Comparison of ENCODE assay signal across 9 cellular contexts in genomic region chrX:40544343-40545250, GRCh38. TPM values are rescaled to one million over a fixed set of nuclear protein-coding genes. Genes with fewer than 3 reads are reported as not detected.
DNase-seq lines count a peak whose midpoint lies in the region; ATAC-seq, FAIRE-seq and TF ChIP-seq lines count a peak whose summit lies in the region.
"Had no signal": no experiment of that assay in that cellular context is flagged by ENCODE, and none has a peak within 500 bp of the region (broad histone marks: within the 10 kb centered on the region; RNA-seq: fewer than 3 reads in every experiment).

No MANE protein-coding gene starts in this region.

- no peak overlapping the region for H3K9ac ChIP-seq in HCT116 (ENCODE audit: low read length)
- peak overlapping the region; percentile 63 for H3K9ac ChIP-seq in mesenchymal stem cell (ENCODE audit: low read length)

- no peak overlapping the region for H3K14ac ChIP-seq in mesenchymal stem cell (ENCODE audit: low read length in 2 of 2)

- TF ChIP-seq CTCF in A549 (IDR thresholded peaks at IDR 0.05) (no peak), HCT116 (IDR thresholded peaks at IDR 0.05 in 2 of 3, conservative IDR thresholded peaks at IDR 0.05 in 1 of 3; ENCODE audit: borderline replicate concordance in 1 of 3, insufficient read depth in 1 of 3, low read depth in 2 of 3, low read length in 2 of 3) (no peak), WERI-Rb-1 (IDR thresholded peaks at IDR 0.05; ENCODE audit: low read depth, low read length) (no peak)

- CTCF ChIA-PET in A549 (lab: Yijun Ruan, JAX) (interaction anchor here (0.5 to 2.7 kb wide), 38 partner anchors 8 to 1410 kb away, joined by 3 to 18 read pairs (median 4); no protein-coding TSS in a partner anchor), HCT116 (lab: Charles Lee) (interaction anchor here (0.6 to 1.5 kb wide), 8 partner anchors 7 to 786 kb away, joined by 3 to 8 read pairs (median 4); partner anchors contain the start of gene CXorf38)

- H3K4me1 ChIP-seq in A549 (peaks cover 6% of the 10 kb centered on the region; the same call in 2 of the 3 replicates), HCT116 (ENCODE audit: control insufficient read depth in 1 of 2, insufficient read depth in 2 of 2, low read length in 2 of 2) (peaks cover 0 to 17% of the 10 kb centered on the region in 2 experiments; a peak in 2 of 4 replicates), mesenchymal stem cell (ENCODE audit: control insufficient read depth, insufficient read depth, low read depth, low read length) (peaks cover 8% of the 10 kb centered on the region)

- FAIRE-seq in A549 (lab: Jason Lieb, UNC) = peak; percentile 39

- H3K27ac ChIP-seq in A549 = no peak overlapping the region
- H3K27ac ChIP-seq in HCT116 (ENCODE audit: low read depth, low read length) = no peak overlapping the region
- H3K27ac ChIP-seq in WERI-Rb-1 = peak overlapping the region; percentile 43
- peak overlapping the region; percentile 74 for H3K27ac ChIP-seq in mesenchymal stem cell (ENCODE audit: low read length, poor library complexity, severe bottlenecking)
- H3K27ac ChIP-seq: cardiac muscle cell had no signal

- no peaks in the 10 kb centered on the region for H3K79me1 ChIP-seq in mesenchymal stem cell (replicated peaks; ENCODE audit: low read length, poor library complexity, severe bottlenecking)

- no peak for TF ChIP-seq RAD21 in A549 (conservative IDR thresholded peaks at IDR 0.05 in 1 of 2, IDR thresholded peaks at IDR 0.05 in 1 of 2)
- no peak for TF ChIP-seq RAD21 in HCT116 (IDR thresholded peaks at IDR 0.05; ENCODE audit: low read depth)

- ATAC-seq in A549 (peak in 1 of 2 experiments; percentile 66; a peak in 3 of 6 replicates), HCT116 (no peak)

- H3K18ac ChIP-seq in mesenchymal stem cell (ENCODE audit: low read depth in 1 of 2, low read length in 2 of 2) = no peak overlapping the region

- H3K4me2 ChIP-seq in A549 (peak overlapping the region; percentile 34; the same call in 1 of the 3 replicates), HCT116 (ENCODE audit: low read length) (peak overlapping the region; percentile 40; the same call in 1 of the 2 replicates), mesenchymal stem cell (ENCODE audit: low read length, poor library complexity, severe bottlenecking) (no peak overlapping the region)

- no peaks in the 10 kb centered on the region for H3K79me2 ChIP-seq in HCT116 (ENCODE audit: insufficient read depth, low read length)

- 54% methylated on average over 11 of the region's 13 CpGs for WGBS in A549 (ENCODE audit: missing lambda C conversion rate)
- WGBS in mesenchymal stem cell = 71% methylated on average over 13 of the region's 13 CpGs

- DNase-seq in A549 (ENCODE audit: low read depth in 1 of 2, low spot score in 1 of 2) = peak in 1 of 2 experiments; percentile 21
- no peak for DNase-seq in HCT116 (ENCODE audit: low read depth, low spot score)
- DNase-seq in WERI-Rb-1 = peak; percentile 35
- peak; percentile 3 for DNase-seq in mesenchymal stem cell
- DNase-seq in CD1c-positive myeloid dendritic cell (ENCODE audit: extremely low spot score) = no peak
- no peak for DNase-seq in stimulated activated naive CD4-positive, alpha-beta T cell (lab: John Stamatoyannopoulos, UW)
- DNase-seq in NCI-H524 (lab: John Stamatoyannopoulos, UW) = no peak
- no peak for DNase-seq in NCI-H1930 (lab: John Stamatoyannopoulos, UW)

- H3K4me3 ChIP-seq in A549 (no peak overlapping the region), HCT116 (replicated peaks in 1 of 2; ENCODE audit: low read depth in 1 of 2, low read length in 2 of 2) (no peak overlapping the region), WERI-Rb-1 (ENCODE audit: low read depth, low read length) (no peak overlapping the region), mesenchymal stem cell (ENCODE audit: insufficient read depth in 1 of 2, low read depth in 1 of 2, low read length in 2 of 2) (no peak overlapping the region)
- H3K4me3 ChIP-seq: cardiac muscle cell had no signal

- H3K36me3 ChIP-seq in HCT116 (ENCODE audit: control insufficient read depth in 1 of 2, insufficient read depth in 2 of 2, low read length in 2 of 2) (no peaks in the 10 kb centered on the region), WERI-Rb-1 (no peaks in the 10 kb centered on the region), mesenchymal stem cell (ENCODE audit: control insufficient read depth in 1 of 2, insufficient read depth in 2 of 2, low read depth in 1 of 2, low read length in 2 of 2) (no peaks in the 10 kb centered on the region)
- H3K36me3 ChIP-seq: cardiac muscle cell had no signal

- RAD21 ChIA-PET in HCT116 (lab: Charles Lee; ENCODE audit: low non-redundant PET in 1 of 2, low total read pairs in 2 of 2, uncharacterized antibody in 2 of 2, unreplicated experiment in 2 of 2) = no interaction called here

- no peak overlapping the region for H2BK12ac ChIP-seq in mesenchymal stem cell (ENCODE audit: low read length in 2 of 2)

- H4K20me1 ChIP-seq in HCT116 (ENCODE audit: insufficient read depth) = no peaks in the 10 kb centered on the region

- H2AK5ac ChIP-seq in mesenchymal stem cell (ENCODE audit: low read length, severe bottlenecking) = peak overlapping the region; percentile 54

- H4K91ac ChIP-seq in mesenchymal stem cell (ENCODE audit: low read length) = no peak overlapping the region

- no peak for TF ChIP-seq EP300 in A549 (IDR thresholded peaks at IDR 0.05)

- no peak overlapping the region for H4K8ac ChIP-seq in mesenchymal stem cell (ENCODE audit: low read length)

- H3K9me2 ChIP-seq in HCT116 (ENCODE audit: insufficient read depth) = no peaks in the 10 kb centered on the region

- H2AFZ ChIP-seq in HCT116 (ENCODE audit: low read depth, low read length, poor library complexity, severe bottlenecking) = peak overlapping the region; percentile 93
- peak overlapping the region; percentile 14 for H2AFZ ChIP-seq in mesenchymal stem cell (ENCODE audit: low read depth, low read length)

- TF ChIP-seq POLR2A in A549 (IDR thresholded peaks at IDR 0.05; ENCODE audit: low read length) (no peak), HCT116 (IDR thresholded peaks at IDR 0.05; ENCODE audit: borderline replicate concordance, extremely low read depth, insufficient read depth, insufficient read length) (no peak)

- no peak overlapping the region for H3K23ac ChIP-seq in mesenchymal stem cell (ENCODE audit: low read length in 2 of 2)

- H2BK15ac ChIP-seq in mesenchymal stem cell (ENCODE audit: low read depth, poor library complexity, severe bottlenecking) = no peak overlapping the region

- no peak overlapping the region for H2BK5ac ChIP-seq in mesenchymal stem cell (ENCODE audit: low read depth, low read length, poor library complexity, severe bottlenecking)

- intact Hi-C loops in HCT116 (cut with micrococcal nuclease) = no loop called here

- peak overlapping the region in 1 of 2 experiments; percentile 16 for H3K4ac ChIP-seq in mesenchymal stem cell (ENCODE audit: low read depth in 1 of 2, low read length in 2 of 2)

- POLR2A ChIA-PET in A549 (lab: Yijun Ruan, JAX) (no interaction called here), HCT116 (lab: Charles Lee) (interaction anchor here (1.2 kb wide), 1 partner anchor 36 kb away, joined by 3 read pairs; the partner anchor contains the start of gene ATP6AP2)

- no TSS peak for BruUV-seq in HCT116 (replicated peaks; lab: Mats Ljungman, UMichigan)

- no peaks in the 10 kb centered on the region for H3K27me3 ChIP-seq in HCT116 (ENCODE audit: insufficient read depth, low read length)
- no peaks in the 10 kb centered on the region for H3K27me3 ChIP-seq in WERI-Rb-1 (ENCODE audit: insufficient read depth, low read depth, severe bottlenecking)
- H3K27me3 ChIP-seq in mesenchymal stem cell (ENCODE audit: control insufficient read depth in 1 of 2, insufficient read depth in 1 of 2, low read length in 2 of 2) = peaks cover 0 to 59% of the 10 kb centered on the region in 2 experiments
- H3K27me3 ChIP-seq: cardiac muscle cell had no signal

- no peak overlapping the region for H2BK120ac ChIP-seq in mesenchymal stem cell (ENCODE audit: low read depth, low read length)

- H3K9me3 ChIP-seq in A549 (no peaks in the 10 kb centered on the region), HCT116 (ENCODE audit: control insufficient read depth in 1 of 2, insufficient read depth in 1 of 2, low read depth in 1 of 2, low read length in 2 of 2) (no peaks in the 10 kb centered on the region), WERI-Rb-1 (ENCODE audit: severe bottlenecking) (no peaks in the 10 kb centered on the region), mesenchymal stem cell (ENCODE audit: control insufficient read depth, low read length) (no peaks in the 10 kb centered on the region)

TF ChIP-seq in A549, 52 proteins besides CTCF, POLR2A, EP300 and RAD21:
- TF ChIP-seq, protein P1, sequence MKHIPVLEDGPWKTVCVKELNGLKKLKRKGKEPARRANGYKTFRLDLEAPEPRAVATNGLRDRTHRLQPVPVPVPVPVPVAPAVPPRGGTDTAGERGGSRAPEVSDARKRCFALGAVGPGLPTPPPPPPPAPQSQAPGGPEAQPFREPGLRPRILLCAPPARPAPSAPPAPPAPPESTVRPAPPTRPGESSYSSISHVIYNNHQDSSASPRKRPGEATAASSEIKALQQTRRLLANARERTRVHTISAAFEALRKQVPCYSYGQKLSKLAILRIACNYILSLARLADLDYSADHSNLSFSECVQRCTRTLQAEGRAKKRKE (CRISPR knock-in tag; IDR thresholded peaks at IDR 0.05; ENCODE audit: low read depth) = no peak
- TF ChIP-seq RCOR1 (IDR thresholded peaks at IDR 0.05; ENCODE audit: low read depth, low read length) = no peak
TF ChIP-seq in A549: peak in this region for 0.

TF ChIP-seq in HCT116, 20 proteins besides CTCF, POLR2A, EP300 and RAD21 (continues in another document):
- no peak for TF ChIP-seq SRF (IDR thresholded peaks at IDR 0.05; ENCODE audit: low read depth)
- TF ChIP-seq POLR2AphosphoS5 (IDR thresholded peaks at IDR 0.05; ENCODE audit: low read depth, low read length) = no peak
- no peak for TF ChIP-seq EZH2 (IDR thresholded peaks at IDR 0.05)
- TF ChIP-seq SP1 (IDR thresholded peaks at IDR 0.05; ENCODE audit: low read depth) = no peak
- TF ChIP-seq ZNF274 (IDR thresholded peaks at IDR 0.05; ENCODE audit: low read depth, low read length) = no peak
- no peak for TF ChIP-seq SIN3A (IDR thresholded peaks at IDR 0.05; ENCODE audit: low read depth)
- TF ChIP-seq JUND (IDR thresholded peaks at IDR 0.05) = no peak
- no peak for TF ChIP-seq YY1 (IDR thresholded peaks at IDR 0.05; ENCODE audit: extremely low read depth, insufficient replicate concordance, low read depth, low read length)

RNA-seq across cellular contexts. Expression of gene ATP6AP2, which starts 36.2 kb away (rescaled TPM):
- polyA plus RNA-seq in A549 (2011; rRNA removed) = 202 and 306 TPM in 2 replicates
- 43.0 and 57.1 TPM in 2 replicates for polyA plus RNA-seq in A549 (2012; cell fraction: cytosol; rRNA removed)
- 46.9 and 59.4 TPM in 2 replicates for polyA plus RNA-seq in A549 (2012; cell fraction: nucleus; rRNA removed)
- polyA plus RNA-seq in A549 (2017; fragmentation: RNase III; extraction: RNeasy Plus Mini Kit Qiagen cat#74134 plus additional on column Dnase treatment) = 118 to 141 TPM (median 133 TPM) in 3 replicates
- 86.5 and 94.1 TPM in 2 replicates for polyA minus RNA-seq in A549 (2011; rRNA and poly(A)+ RNA removed)
- 62.0 TPM for total RNA-seq in HCT116 (2021; ENCODE audit: unreplicated experiment)
- 67.3 and 73.6 TPM in 2 replicates for polyA plus RNA-seq in HCT116 (2012)
- 124 TPM for polyA plus RNA-seq in mesenchymal stem cell (2013, experiment 1 of 2)
- polyA plus RNA-seq in mesenchymal stem cell (2013, experiment 2 of 2) = 132 TPM

Comparison
In these comparisons a context has a peak if more than half of its experiments do, and no peak if none do; other contexts are left out.
1. DNase-seq: peak in WERI-Rb-1 (single experiment) and mesenchymal stem cell (single experiment); none in HCT116 (single experiment), CD1c-positive myeloid dendritic cell (single experiment), stimulated activated naive CD4-positive, alpha-beta T cell (0 of 6), NCI-H524 (0 of 2) and NCI-H1930 (0 of 2).
2. H3K27ac ChIP-seq: peak in WERI-Rb-1 (single experiment) and mesenchymal stem cell (single experiment); none in A549 (0 of 2) and HCT116 (single experiment).